8 cellular contexts compared by ENCODE assay signal in genomic region chr1:151443846-151444790, GRCh38. TPM values are rescaled to one million over a fixed set of nuclear protein-coding genes. Genes with fewer than 3 reads are reported as not detected.
DNase-seq lines count a peak whose midpoint lies in the region; ATAC-seq and TF ChIP-seq lines count a peak whose summit lies in the region.

No MANE protein-coding gene starts in this region.

- H3K4me1 ChIP-seq in SJSA1 (replicated peaks) = peaks cover 16% of the 10 kb centered on the region
- peaks cover 9% of the 10 kb centered on the region for H3K4me1 ChIP-seq in prostate gland (replicated peaks)

- no peak overlapping the region for H3K4me3 ChIP-seq in SJSA1
- H3K4me3 ChIP-seq in prostate gland = no peak overlapping the region

- H3K36me3 ChIP-seq in SJSA1 = peaks cover 35% of the 10 kb centered on the region
- no peaks in the 10 kb centered on the region for H3K36me3 ChIP-seq in prostate gland

- H3K27me3 ChIP-seq in SJSA1 (replicated peaks) (no peaks in the 10 kb centered on the region), prostate gland (replicated peaks; ENCODE audit: insufficient read depth) (no peaks in the 10 kb centered on the region)

- 41% methylated on average over 4 of the region's 4 CpGs for WGBS in prostate gland

- no peak for TF ChIP-seq POLR2A in prostate gland (IDR thresholded peaks at IDR 0.05)

- TF ChIP-seq CTCF in prostate gland (IDR thresholded peaks at IDR 0.05) = peak in 3 of 4 experiments; percentile 49 to 80 (median 63)

- H3K9me3 ChIP-seq in SJSA1 (replicated peaks) (no peaks in the 10 kb centered on the region), prostate gland (no peaks in the 10 kb centered on the region)

- intact Hi-C loops in prostate gland (cut with DNase I) = loop anchor here (5.0 kb wide), 1 partner anchor 93 kb away; no protein-coding TSS in a partner anchor

- ATAC-seq in GM19351 (IDR thresholded peaks at IDR 0.05; ENCODE audit: unreplicated experiment) = peak; percentile 60
- no peak for ATAC-seq in HG03378 (IDR thresholded peaks at IDR 0.05; ENCODE audit: unreplicated experiment)

- peak; percentile 75 for DNase-seq in Ammon's horn (ENCODE audit: low spot score)
- peak; percentile 71 for DNase-seq in MV-4-11 (lab: John Stamatoyannopoulos, UW)
- peak; percentile 71 to 72 for DNase-seq in SJSA1 (ENCODE audit: low read depth in 1 of 2, low spot score in 2 of 2)
- peak; percentile 72 for DNase-seq in activated naive CD4-positive, alpha-beta T cell treated with Interleukin-2 at 50 U/mL for 16 hours
- peak; percentile 78 for DNase-seq in germinal center (ENCODE audit: low spot score)
- DNase-seq in prostate gland (ENCODE audit: low spot score) = peak; percentile 71

- H3K27ac ChIP-seq in SJSA1 (0 out of 2 replicates have a peak overlapping the region, but pooled peaks have one; percentile 14), prostate gland (no peak overlapping the region)

RNA-seq across cellular contexts. Expression of gene POGZ, which starts 15.2 kb away (rescaled TPM):
- 14.5 and 34.0 TPM in 2 replicates for total RNA-seq in SJSA1 (2014; rRNA removed; shearing (Covaris generic))
- 100 to 1,000 TPM in 1 of 2 donors, 10 to 100 TPM in 1; 34.5 to 126 TPM for total RNA-seq in prostate gland

RNA-seq across cellular contexts. Expression of gene PSMB4, which starts 44.7 kb away (rescaled TPM):
- total RNA-seq in SJSA1 (2014; rRNA removed; shearing (Covaris generic)) = 559 and 717 TPM in 2 replicates
- 100 to 1,000 TPM; 229 to 275 TPM for total RNA-seq in prostate gland
